In the genomic region with DNA sequence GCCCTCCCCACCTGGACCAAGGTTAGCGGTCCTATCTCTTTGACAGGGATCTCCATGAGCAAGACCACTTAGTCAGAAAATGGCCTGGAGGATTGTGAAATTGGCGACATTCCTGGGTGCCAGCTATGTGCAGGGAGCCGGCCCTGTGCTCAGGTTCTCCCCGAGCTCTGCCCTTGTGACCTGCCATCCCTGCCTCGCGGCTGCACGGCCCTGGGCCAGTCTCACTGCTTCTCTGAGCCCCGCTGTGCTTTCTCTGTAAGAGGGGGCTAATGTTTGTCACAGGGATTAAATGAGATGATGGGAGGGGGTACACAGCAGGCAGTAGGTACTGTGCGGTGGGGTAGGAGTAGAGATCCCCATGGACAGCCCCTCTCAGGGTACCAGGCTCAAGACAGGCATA, we compare ENCODE assay signal across 26 cellular contexts. TPM values are rescaled to one million over a fixed set of nuclear protein-coding genes. Genes with fewer than 3 reads are reported as not detected.
DNase-seq lines count a peak whose midpoint lies in the region; ATAC-seq and TF ChIP-seq lines count a peak whose summit lies in the region.
"Had no signal": no experiment of that assay in that cellular context is flagged by ENCODE, and none has a peak within 500 bp of the region (broad histone marks: within the 10 kb centered on the region; RNA-seq: fewer than 3 reads in every experiment).

No MANE protein-coding gene starts in this region.

- TF ChIP-seq RAD21 in IMR-90 (IDR thresholded peaks at IDR 0.05; ENCODE audit: low read length), result no peak

- H2BK12ac ChIP-seq in neuronal stem cell (ENCODE audit: low read length), result no peak overlapping the region

- H3K4me2 ChIP-seq in IMR-90 (ENCODE audit: low read depth, low read length) (no peak overlapping the region), neuronal stem cell (ENCODE audit: insufficient read depth, low read length, poor library complexity, severe bottlenecking) (no peak overlapping the region)
- H3K4me2 ChIP-seq: BLaER1 had no signal

- H3K9me1 ChIP-seq in IMR-90 (ENCODE audit: insufficient read depth, low read length), result no peaks in the 10 kb centered on the region

- peaks cover 4% of the 10 kb centered on the region for H3K4me1 Mint-ChIP-seq in activated naive CD8-positive, alpha-beta T cell treated with anti-CD3 and anti-CD28 coated beads for 36 hours
- no peaks in the 10 kb centered on the region for H3K4me1 Mint-ChIP-seq in activated naive CD8-positive, alpha-beta T cell treated with anti-CD3 and anti-CD28 coated beads, Interleukin-2, amount 50 U/mL, for 24 hours
- peaks cover 0 to 5% (median 0%) of the 10 kb centered on the region in 3 donors for H3K4me1 Mint-ChIP-seq in T-cell
- H3K4me1 Mint-ChIP-seq: CD14-positive monocyte; CD4-positive, alpha-beta memory T cell; CD4-positive, CD25-positive, alpha-beta regulatory T cell; CD8-positive, alpha-beta memory T cell had no signal

- no peaks in the 10 kb centered on the region for H3K9me3 Mint-ChIP-seq in activated naive CD8-positive, alpha-beta T cell treated with anti-CD3 and anti-CD28 coated beads for 36 hours
- H3K9me3 Mint-ChIP-seq in activated naive CD8-positive, alpha-beta T cell treated with anti-CD3 and anti-CD28 coated beads, Interleukin-2, amount 50 U/mL, for 24 hours, result no peaks in the 10 kb centered on the region
- H3K9me3 Mint-ChIP-seq in T-cell, result no peaks in the 10 kb centered on the region
- H3K9me3 Mint-ChIP-seq: CD14-positive monocyte; CD4-positive, CD25-positive, alpha-beta regulatory T cell; CD8-positive, alpha-beta memory T cell had no signal

- no peak overlapping the region for H2BK120ac ChIP-seq in IMR-90 (ENCODE audit: low read depth, low read length)
- no peak overlapping the region for H2BK120ac ChIP-seq in neuronal stem cell (ENCODE audit: low read depth, low read length)

- peak overlapping the region; percentile 58 for H2AK9ac ChIP-seq in IMR-90 (replicated peaks; ENCODE audit: low read depth, low read length, poor library complexity)

- no peaks in the 10 kb centered on the region for H3K27me3 Mint-ChIP-seq in activated naive CD8-positive, alpha-beta T cell treated with anti-CD3 and anti-CD28 coated beads for 36 hours
- H3K27me3 Mint-ChIP-seq in activated naive CD8-positive, alpha-beta T cell treated with anti-CD3 and anti-CD28 coated beads, Interleukin-2, amount 50 U/mL, for 24 hours, result peaks cover 1% of the 10 kb centered on the region
- no peaks in the 10 kb centered on the region for H3K27me3 Mint-ChIP-seq in T-cell
- H3K27me3 Mint-ChIP-seq: CD4-positive, alpha-beta memory T cell; CD4-positive, CD25-positive, alpha-beta regulatory T cell; CD8-positive, alpha-beta memory T cell had no signal

- H3K79me1 ChIP-seq in IMR-90 (ENCODE audit: low read depth in 1 of 2, low read length in 2 of 2), result no peaks in the 10 kb centered on the region
- no peaks in the 10 kb centered on the region for H3K79me1 ChIP-seq in neuronal stem cell (ENCODE audit: low read depth, low read length)

- H2AK5ac ChIP-seq in IMR-90 (ENCODE audit: low read depth, low read length) (no peak overlapping the region), neuronal stem cell (ENCODE audit: low read depth, low read length) (no peak overlapping the region)

- H3K14ac ChIP-seq in IMR-90 (replicated peaks; ENCODE audit: low read depth, low read length), result no peak overlapping the region
- no peak overlapping the region for H3K14ac ChIP-seq in neuronal stem cell (ENCODE audit: low read length)

- H3K23ac ChIP-seq in IMR-90 (ENCODE audit: low read depth, low read length) (no peak overlapping the region), neuronal stem cell (ENCODE audit: low read depth, low read length, poor library complexity) (no peak overlapping the region)

- H3K9me3 ChIP-seq in IMR-90 (ENCODE audit: control insufficient read depth, insufficient read depth, low read length), result no peaks in the 10 kb centered on the region
- no peaks in the 10 kb centered on the region for H3K9me3 ChIP-seq in neuronal stem cell (replicated peaks in 1 of 2; ENCODE audit: control insufficient read depth in 2 of 2, insufficient read depth in 1 of 2, low read depth in 1 of 2, low read length in 2 of 2)
- no peaks in the 10 kb centered on the region for H3K9me3 ChIP-seq in psoas muscle
- H3K9me3 ChIP-seq: BE2C, BLaER1 had no signal

- no peak overlapping the region for H4K5ac ChIP-seq in IMR-90 (ENCODE audit: low read depth, low read length)

- H3K36me3 ChIP-seq in IMR-90 (ENCODE audit: control insufficient read depth, insufficient read depth, low read length) (no peaks in the 10 kb centered on the region), neuronal stem cell (replicated peaks in 1 of 2; ENCODE audit: control insufficient read depth in 2 of 2, insufficient read depth in 2 of 2, low read length in 2 of 2) (no peaks in the 10 kb centered on the region), psoas muscle (ENCODE audit: insufficient read depth in 1 of 2, low read depth in 1 of 2) (no peaks in the 10 kb centered on the region)
- H3K36me3 ChIP-seq: BE2C, BLaER1 had no signal

- H2AFZ ChIP-seq in IMR-90 (replicated peaks; ENCODE audit: low read length, poor library complexity), result no peak overlapping the region
- no peak overlapping the region for H2AFZ ChIP-seq in neuronal stem cell (ENCODE audit: low read length)

- no peaks in the 10 kb centered on the region for H3K36me3 Mint-ChIP-seq in activated naive CD8-positive, alpha-beta T cell treated with anti-CD3 and anti-CD28 coated beads for 36 hours
- no peaks in the 10 kb centered on the region for H3K36me3 Mint-ChIP-seq in activated naive CD8-positive, alpha-beta T cell treated with anti-CD3 and anti-CD28 coated beads, Interleukin-2, amount 50 U/mL, for 24 hours (ENCODE audit: low read depth)
- H3K36me3 Mint-ChIP-seq in T-cell, result no peaks in the 10 kb centered on the region
- H3K36me3 Mint-ChIP-seq: CD14-positive monocyte; CD4-positive, alpha-beta memory T cell; CD4-positive, CD25-positive, alpha-beta regulatory T cell; CD8-positive, alpha-beta memory T cell had no signal

- TF ChIP-seq POLR2A in IMR-90 (IDR thresholded peaks at IDR 0.05; ENCODE audit: low read depth, low read length), result no peak

- dilution Hi-C loops in IMR-90 (cut with HindIII; ENCODE audit: low sequenced_read_pairs, unreplicated experiment), result no loop called here

- no peak overlapping the region for H3K4me3 ChIP-seq in IMR-90 (ENCODE audit: insufficient read depth, low read depth, low read length)
- no peak overlapping the region for H3K4me3 ChIP-seq in neuronal stem cell (ENCODE audit: low read length in 2 of 2)
- no peak overlapping the region for H3K4me3 ChIP-seq in psoas muscle
- H3K4me3 ChIP-seq: BLaER1, GM12878 had no signal

- no peak overlapping the region for H2BK20ac ChIP-seq in IMR-90 (ENCODE audit: low read depth, low read length)

- intact Hi-C loops in IMR-90 (cut with micrococcal nuclease) (no loop called here), psoas muscle (cut with DNase I) (no loop called here)

- BruUV-seq in IMR-90 (replicated peaks; lab: Mats Ljungman, UMichigan), result no TSS peak

- H3K9ac ChIP-seq in IMR-90 (ENCODE audit: low read depth, low read length), result no peak overlapping the region
- no peak overlapping the region for H3K9ac ChIP-seq in neuronal stem cell (ENCODE audit: low read depth, low read length, poor library complexity)
- H3K9ac ChIP-seq: BLaER1 had no signal

- TF ChIP-seq CTCF in IMR-90 (conservative IDR thresholded peaks at IDR 0.05; ENCODE audit: low read depth, low read length) (no peak), psoas muscle (IDR thresholded peaks at IDR 0.05) (no peak)

- peak overlapping the region; percentile 22 for H3K27ac Mint-ChIP-seq in activated naive CD8-positive, alpha-beta T cell treated with anti-CD3 and anti-CD28 coated beads for 36 hours
- H3K27ac Mint-ChIP-seq in activated naive CD8-positive, alpha-beta T cell treated with anti-CD3 and anti-CD28 coated beads, Interleukin-2, amount 50 U/mL, for 24 hours, result no peak overlapping the region
- no peak overlapping the region for H3K27ac Mint-ChIP-seq in T-cell
- H3K27ac Mint-ChIP-seq: CD14-positive monocyte; CD4-positive, alpha-beta memory T cell had no signal

- H3K4me1 ChIP-seq in IMR-90 (ENCODE audit: control insufficient read depth, insufficient read depth, low read length) (no peaks in the 10 kb centered on the region), neuronal stem cell (ENCODE audit: control insufficient read depth in 2 of 2, insufficient read depth in 1 of 2, low read depth in 1 of 2, low read length in 2 of 2) (no peaks in the 10 kb centered on the region), psoas muscle (no peaks in the 10 kb centered on the region)
- H3K4me1 ChIP-seq: BLaER1 had no signal

- H4K91ac ChIP-seq in IMR-90 (ENCODE audit: insufficient read depth, low read depth, low read length), result no peak overlapping the region
- no peak overlapping the region for H4K91ac ChIP-seq in neuronal stem cell (ENCODE audit: low read depth, low read length, poor library complexity)

- in situ Hi-C loops in IMR-90 (cut with MboI; ENCODE audit: low sequenced_read_pairs), result no loop called here

- H2BK15ac ChIP-seq in IMR-90 (ENCODE audit: low read depth, low read length) (no peak overlapping the region), neuronal stem cell (ENCODE audit: low read length) (peak overlapping the region; percentile 30)

- H3K27ac ChIP-seq in IMR-90 (ENCODE audit: insufficient read depth, low read length), result no peak overlapping the region
- H3K27ac ChIP-seq in neuronal stem cell (replicated peaks; ENCODE audit: low read length), result no peak overlapping the region
- no peak overlapping the region for H3K27ac ChIP-seq in psoas muscle
- H3K27ac ChIP-seq: BLaER1 had no signal

- H4K8ac ChIP-seq in IMR-90 (ENCODE audit: low read depth in 2 of 2, low read length in 2 of 2) (no peak overlapping the region), neuronal stem cell (ENCODE audit: low read depth, low read length) (no peak overlapping the region)

- H2BK5ac ChIP-seq in IMR-90 (ENCODE audit: low read depth, low read length, poor library complexity, severe bottlenecking) (no peak overlapping the region), neuronal stem cell (ENCODE audit: low read length) (no peak overlapping the region)

- H3K56ac ChIP-seq in IMR-90 (ENCODE audit: extremely low read depth, insufficient read depth, low read length), result no peak overlapping the region

- CTCF ChIA-PET in IMR-90 (lab: Yijun Ruan, JAX), result no interaction called here
- CTCF ChIA-PET in T-cell (lab: Charles Lee), result no interaction called here

- H3K27me3 ChIP-seq in IMR-90 (ENCODE audit: control insufficient read depth, insufficient read depth, low read length) (peaks cover 34% of the 10 kb centered on the region), neuronal stem cell (ENCODE audit: control insufficient read depth in 3 of 3, insufficient read depth in 3 of 3, low read depth in 1 of 3, low read length in 3 of 3) (peaks cover 0 to 58% (median 0%) of the 10 kb centered on the region in 3 experiments), psoas muscle (ENCODE audit: insufficient read depth in 3 of 3, low read length in 2 of 3) (peaks cover 0 to 1% (median 0%) of the 10 kb centered on the region in 3 donors)
- H3K27me3 ChIP-seq: BE2C, BLaER1 had no signal

- DNase-seq in activated naive CD8-positive, alpha-beta T cell treated with anti-CD3 and anti-CD28 coated beads for 36 hours, result no peak
- no peak for DNase-seq in activated naive CD8-positive, alpha-beta T cell treated with anti-CD3 and anti-CD28 coated beads, Interleukin-2, amount 50 U/mL, for 24 hours
- DNase-seq in IMR-90 (no peak), M059J (ENCODE audit: low read depth) (peak; percentile 16), neuronal stem cell (ENCODE audit: low spot score) (no peak), psoas muscle (no peak), T-cell (no peak), HT-29 (ENCODE audit: low spot score) (no peak)
- DNase-seq: 8988T; ACHN; BE2C; CD4-positive, alpha-beta memory T cell; CD4-positive, CD25-positive, alpha-beta regulatory T cell; CD8-positive, alpha-beta memory T cell; COR-L47; DMS 273 treated with DMSO at 0.1 percent for 48 hours; DMS153; DMS53; DMS79; DND-41; EL; GDM1 had no signal

- POLR2A ChIA-PET in IMR-90 (lab: Charles Lee; ENCODE audit: unreplicated experiment), result no interaction called here
- POLR2A ChIA-PET in T-cell (lab: Charles Lee), result no interaction called here

- H4K20me1 ChIP-seq in IMR-90 (ENCODE audit: insufficient read depth, low read length), result no peaks in the 10 kb centered on the region
- H4K20me1 ChIP-seq: BLaER1 had no signal

- no peak for ATAC-seq in activated naive CD8-positive, alpha-beta T cell treated with anti-CD3 and anti-CD28 coated beads, Interleukin-2, amount 50 U/mL, for 24 hours
- ATAC-seq in IMR-90 (ENCODE audit: low read depth), result no peak
- ATAC-seq in psoas muscle, result no peak
- no peak for ATAC-seq in T-cell (replicated peaks in 1 of 4)
- ATAC-seq: GM12878 had no signal

- no peak overlapping the region for H3K4me3 Mint-ChIP-seq in activated naive CD8-positive, alpha-beta T cell treated with anti-CD3 and anti-CD28 coated beads for 36 hours
- no peak overlapping the region for H3K4me3 Mint-ChIP-seq in activated naive CD8-positive, alpha-beta T cell treated with anti-CD3 and anti-CD28 coated beads, Interleukin-2, amount 50 U/mL, for 24 hours
- no peak overlapping the region for H3K4me3 Mint-ChIP-seq in T-cell
- H3K4me3 Mint-ChIP-seq: CD14-positive monocyte; CD4-positive, alpha-beta memory T cell; CD4-positive, CD25-positive, alpha-beta regulatory T cell; CD8-positive, alpha-beta memory T cell had no signal

- 42% methylated on average over 5 of the region's 9 CpGs; no CpG with 5 or more reads in 1 of the 2 experiments for WGBS in IMR-90 (ENCODE audit: extremely low coverage in 2 of 2, insufficient read length in 1 of 2), 2 experiments
- WGBS in neuronal stem cell (ENCODE audit: extremely low coverage in 2 of 2, insufficient read length in 2 of 2, insufficient replicate concordance in 1 of 2), 2 donors, result no CpG with 5 or more reads among the region's 9 CpGs
- 77 to 84% (median 79%) methylated on average over 9 of the region's 9 CpGs for WGBS in psoas muscle, 3 donors

- no peak overlapping the region for H3K4ac ChIP-seq in IMR-90 (ENCODE audit: low read depth, low read length)
- no peak overlapping the region for H3K4ac ChIP-seq in neuronal stem cell (ENCODE audit: low read length)

- no peak overlapping the region for H3K18ac ChIP-seq in IMR-90 (ENCODE audit: low read depth, low read length)
- H3K18ac ChIP-seq in neuronal stem cell (ENCODE audit: low read length), result no peak overlapping the region

RNA-seq across cellular contexts. Expression of a gene that starts 14.9 kb away (rescaled TPM):
- 10 to 100 TPM; 15.9 to 17.1 TPM for total RNA-seq in activated naive CD8-positive, alpha-beta T cell treated with anti-CD3 and anti-CD28 coated beads for 36 hours
- total RNA-seq in IMR-90 (2012; rRNA removed) (6.8 and 6.9 TPM in 2 replicates), psoas muscle (10 to 100 TPM in 3 of 4 donors, 1 to 10 TPM in 1; 7.3 to 30.1 (median 15.2) TPM), T-cell (10 to 100 TPM; 15.3 to 24.7 (median 19.5) TPM)
- polyA plus RNA-seq in IMR-90 (2012; rRNA removed) (10.6 and 10.9 TPM in 2 replicates), psoas muscle (10 to 100 TPM; 14.0 to 26.3 (median 18.8) TPM)
- polyA plus RNA-seq in IMR-90 (2012; cell fraction: cytosol; rRNA removed), result 9.5 and 9.9 TPM in 2 replicates
- 29.0 and 30.6 TPM in 2 replicates for polyA plus RNA-seq in IMR-90 (2012; cell fraction: nucleus; rRNA removed; ENCODE audit: low replicate concordance)
- total RNA-seq in M059J (2014; rRNA removed; shearing (Covaris generic)), result 0.05 and 2.7 TPM in 2 replicates
- 9.9 TPM for polyA plus RNA-seq in neuronal stem cell (2013, experiment 1 of 2)
- 9.3 TPM for polyA plus RNA-seq in neuronal stem cell (2013, experiment 2 of 2)
- total RNA-seq in HT-29 (2014; rRNA removed; shearing (Covaris generic)), result 0.33 and 0.44 TPM in 2 replicates

RNA-seq across cellular contexts. Expression of a gene that starts 16.7 kb away (rescaled TPM):
- 10 to 100 TPM; 59.8 to 64.7 TPM for total RNA-seq in activated naive CD8-positive, alpha-beta T cell treated with anti-CD3 and anti-CD28 coated beads for 36 hours
- 12.5 and 17.2 TPM in 2 replicates for total RNA-seq in IMR-90 (2012; rRNA removed)
- polyA plus RNA-seq in IMR-90 (2012; rRNA removed), result 20.6 and 20.8 TPM in 2 replicates
- polyA plus RNA-seq in IMR-90 (2012; cell fraction: cytosol; rRNA removed), result 15.0 and 16.7 TPM in 2 replicates
- polyA plus RNA-seq in IMR-90 (2012; cell fraction: nucleus; rRNA removed; ENCODE audit: low replicate concordance), result 99.7 and 105 TPM in 2 replicates
- 5.5 and 7.3 TPM in 2 replicates for total RNA-seq in M059J (2014; rRNA removed; shearing (Covaris generic))
- 15.5 TPM for polyA plus RNA-seq in neuronal stem cell (2013, experiment 1 of 2)
- polyA plus RNA-seq in neuronal stem cell (2013, experiment 2 of 2), result 15.1 TPM
- 10 to 100 TPM in 2 of 4 donors, 1 to 10 TPM in 2; 6.1 to 16.2 (median 9.3) TPM for total RNA-seq in psoas muscle
- 10 to 100 TPM in 1 of 3 donors, 1 to 10 TPM in 2; 6.4 to 12.8 (median 10.0) TPM for polyA plus RNA-seq in psoas muscle
- total RNA-seq in T-cell, result 10 to 100 TPM; 35.5 to 66.6 (median 42.0) TPM
- total RNA-seq in HT-29 (2014; rRNA removed; shearing (Covaris generic)), result 8.2 and 12.2 TPM in 2 replicates

RNA-seq across cellular contexts. Expression of a gene that starts 49.2 kb away (rescaled TPM):
- total RNA-seq in activated naive CD8-positive, alpha-beta T cell treated with anti-CD3 and anti-CD28 coated beads for 36 hours, result under 1 TPM; 0.70 to 0.80 TPM
- total RNA-seq in IMR-90 (2012; rRNA removed) (not detected in 2 replicates), psoas muscle (1 to 10 TPM in 2 of 4 donors, under 1 TPM in 2; 0.56 to 1.6 (median 1.2) TPM), T-cell (1 to 10 TPM; 2.6 to 8.9 (median 4.1) TPM)
- polyA plus RNA-seq in IMR-90 (2012; rRNA removed) (0.11 and 0.15 TPM in 2 replicates), psoas muscle (under 1 TPM; 0.14 to 0.83 (median 0.77) TPM)
- polyA plus RNA-seq in IMR-90 (2012; cell fraction: cytosol; rRNA removed), result 0.06 and 0.10 TPM in 2 replicates
- polyA plus RNA-seq in IMR-90 (2012; cell fraction: nucleus; rRNA removed; ENCODE audit: low replicate concordance), result 0.26 and 0.29 TPM in 2 replicates
- not detected in 2 replicates for total RNA-seq in M059J (2014; rRNA removed; shearing (Covaris generic))
- 12.5 TPM for polyA plus RNA-seq in neuronal stem cell (2013, experiment 1 of 2)
- polyA plus RNA-seq in neuronal stem cell (2013, experiment 2 of 2), result 12.2 TPM
- 0.33 and 0.42 TPM in 2 replicates for total RNA-seq in HT-29 (2014; rRNA removed; shearing (Covaris generic))
- total RNA-seq: Daoy had no signal

RNA-seq across cellular contexts. Expression of a gene that starts 59.0 kb away (rescaled TPM):
- total RNA-seq in activated naive CD8-positive, alpha-beta T cell treated with anti-CD3 and anti-CD28 coated beads for 36 hours, result 100 to 1,000 TPM; 192 to 193 TPM
- 0.83 and 0.90 TPM in 2 replicates for total RNA-seq in IMR-90 (2012; rRNA removed)
- 4.0 and 4.6 TPM in 2 replicates for polyA plus RNA-seq in IMR-90 (2012; rRNA removed)
- 2.3 and 5.7 TPM in 2 replicates for polyA plus RNA-seq in IMR-90 (2012; cell fraction: cytosol; rRNA removed)
- polyA plus RNA-seq in IMR-90 (2012; cell fraction: nucleus; rRNA removed; ENCODE audit: low replicate concordance), result 3.0 and 6.5 TPM in 2 replicates
- 0.81 and 0.99 TPM in 2 replicates for total RNA-seq in M059J (2014; rRNA removed; shearing (Covaris generic))
- polyA plus RNA-seq in neuronal stem cell (2013, experiment 1 of 2), result 2.1 TPM
- 2.1 TPM for polyA plus RNA-seq in neuronal stem cell (2013, experiment 2 of 2)
- total RNA-seq in psoas muscle, result 10 to 100 TPM; 16.9 to 75.1 (median 50.4) TPM
- polyA plus RNA-seq in psoas muscle, result 10 to 100 TPM; 12.8 to 36.5 (median 18.5) TPM
- 100 to 1,000 TPM in 3 of 5 donors, 10 to 100 TPM in 2; 37.4 to 217 (median 190) TPM for total RNA-seq in T-cell
- 0.43 and 0.73 TPM in 2 replicates for total RNA-seq in HT-29 (2014; rRNA removed; shearing (Covaris generic))
